13 cellular contexts compared by ENCODE assay signal in genomic region chr15:57387644-57388076, GRCh38. TPM values are rescaled to one million over a fixed set of nuclear protein-coding genes. Genes with fewer than 3 reads are reported as not detected.
DNase-seq lines count a peak whose midpoint lies in the region; ATAC-seq, FAIRE-seq and TF ChIP-seq lines count a peak whose summit lies in the region.
"Had no signal": no experiment of that assay in that cellular context is flagged by ENCODE, and none has a peak within 500 bp of the region (broad histone marks: within the 10 kb centered on the region; RNA-seq: fewer than 3 reads in every experiment).

No MANE protein-coding gene starts in this region.

- H3K4me1 ChIP-seq in liver (ENCODE audit: control insufficient read depth in 4 of 4, insufficient read depth in 4 of 4, low read length in 3 of 4): peaks cover 9 to 78% (median 52%) of the 10 kb centered on the region in 4 donors
- H3K4me1 ChIP-seq in HepG2 (ENCODE audit: insufficient read depth, low read length): peaks cover 63% of the 10 kb centered on the region
- H3K4me1 ChIP-seq in endodermal cell (ENCODE audit: control insufficient read depth, insufficient read depth, low read length): peaks cover 41% of the 10 kb centered on the region
- peaks cover 22% of the 10 kb centered on the region for H3K4me1 ChIP-seq in mesendoderm (ENCODE audit: control insufficient read depth, low read depth, low read length)
- peaks cover 9 to 13% of the 10 kb centered on the region in 2 donors for H3K4me1 ChIP-seq in uterus

- H3K27ac Mint-ChIP-seq in endodermal cell: peak overlapping the region; percentile 96
- H3K27ac Mint-ChIP-seq: activated CD4-positive, alpha-beta T cell treated with anti-CD3 and anti-CD28 coated beads for 36 hours; activated T-helper 17 cell treated with anti-CD3 and anti-CD28 coated beads, Interleukin-2, amount 50 U/mL, for 72 hours had no signal

- in situ Hi-C loops in HepG2 (cut with HindIII; ENCODE audit: extremely low pct_ligation_motif_present, low pct_unique_long_range_greater_than_20kb): no loop called here

- peaks cover 16% of the 10 kb centered on the region for H3K79me2 ChIP-seq in HepG2 (ENCODE audit: insufficient read depth, low read length)
- peaks cover 4% of the 10 kb centered on the region for H3K79me2 ChIP-seq in mesendoderm (ENCODE audit: control insufficient read depth, insufficient read depth, low read length)

- no peaks in the 10 kb centered on the region for H3K27me3 ChIP-seq in liver (ENCODE audit: control insufficient read depth in 4 of 4, insufficient read depth in 4 of 4, low read length in 3 of 4)
- no peaks in the 10 kb centered on the region for H3K27me3 ChIP-seq in HepG2 (ENCODE audit: control insufficient read depth in 1 of 2, insufficient read depth in 2 of 2, low read length in 2 of 2)
- H3K27me3 ChIP-seq in endodermal cell (ENCODE audit: control insufficient read depth, insufficient read depth, low read length, poor library complexity, severe bottlenecking): no peaks in the 10 kb centered on the region
- H3K27me3 ChIP-seq in mesendoderm (ENCODE audit: insufficient read depth, low read length, poor library complexity): no peaks in the 10 kb centered on the region
- no peaks in the 10 kb centered on the region for H3K27me3 ChIP-seq in uterus

- peaks cover 20% of the 10 kb centered on the region for H3K36me3 Mint-ChIP-seq in endodermal cell (ENCODE audit: low read depth)

- H3K23ac ChIP-seq in mesendoderm (ENCODE audit: low read length): no peak overlapping the region

- ATAC-seq in HepG2 (no peak), GM21367 (IDR thresholded peaks at IDR 0.05; ENCODE audit: unreplicated experiment) (no peak), HG03457 (IDR thresholded peaks at IDR 0.05; ENCODE audit: unreplicated experiment) (no peak)
- ATAC-seq: activated CD4-positive, alpha-beta T cell treated with anti-CD3 and anti-CD28 coated beads for 36 hours; activated T-helper 17 cell treated with anti-CD3 and anti-CD28 coated beads, Interleukin-2, amount 50 U/mL, for 72 hours had no signal

- no peaks in the 10 kb centered on the region for H4K20me1 ChIP-seq in HepG2 (ENCODE audit: insufficient read depth, low read length)

- H3K9ac ChIP-seq in liver (ENCODE audit: low read depth in 1 of 2, low read length in 2 of 2): peak overlapping the region in 1 of 2 donors; percentile 39
- H3K9ac ChIP-seq in HepG2 (ENCODE audit: insufficient read depth, low read depth, low read length): no peak overlapping the region
- peak overlapping the region; percentile 27 for H3K9ac ChIP-seq in endodermal cell (ENCODE audit: extremely low read depth, low read length, poor library complexity, severe bottlenecking)
- peak overlapping the region; percentile 50 for H3K9ac ChIP-seq in mesendoderm (ENCODE audit: low read length)

- no peaks in the 10 kb centered on the region for H3K9me3 Mint-ChIP-seq in endodermal cell
- H3K9me3 Mint-ChIP-seq: activated T-helper 17 cell treated with anti-CD3 and anti-CD28 coated beads, Interleukin-2, amount 50 U/mL, for 72 hours had no signal

- no peak overlapping the region for H4K5ac ChIP-seq in mesendoderm (ENCODE audit: low read length)

- peak overlapping the region; percentile 32 to 58 for H3K27ac ChIP-seq in liver (ENCODE audit: low read depth in 1 of 2, low read length in 2 of 2)
- no peak overlapping the region for H3K27ac ChIP-seq in HepG2 (ENCODE audit: extremely low read length, insufficient read depth, low read length)
- peak overlapping the region; percentile 64 for H3K27ac ChIP-seq in endodermal cell (ENCODE audit: low read depth, low read length)
- H3K27ac ChIP-seq in mesendoderm (ENCODE audit: low read depth, low read length): peak overlapping the region; percentile 28
- peak overlapping the region; percentile 70 to 76 for H3K27ac ChIP-seq in uterus

- H2AK5ac ChIP-seq in mesendoderm (ENCODE audit: low read length): no peak overlapping the region

- TF ChIP-seq EP300 in HepG2 (IDR thresholded peaks at IDR 0.05; ENCODE audit: low read depth in 2 of 2, low read length in 2 of 2): no peak
- no peak for TF ChIP-seq EP300 in HepG2 (CRISPR knock-in tag; IDR thresholded peaks at IDR 0.05; ENCODE audit: borderline replicate concordance)

- H2BK120ac ChIP-seq in mesendoderm (ENCODE audit: low read depth, low read length): peak overlapping the region; percentile 88

- peak overlapping the region; percentile 28 for H4K8ac ChIP-seq in mesendoderm (ENCODE audit: low read depth, low read length)

- peak overlapping the region; percentile 94 for H3K18ac ChIP-seq in mesendoderm (ENCODE audit: low read length)

- H2BK15ac ChIP-seq in mesendoderm (replicated peaks; ENCODE audit: low read depth): peak overlapping the region; percentile 23

- no peak for DNase-seq in HepG2 (ENCODE audit: low spot score)
- peak; percentile 81 for DNase-seq in endodermal cell
- DNase-seq in mesendoderm: no peak
- no peak for DNase-seq in uterus
- DNase-seq in GOT3 (lab: John Stamatoyannopoulos, UW): no peak
- DNase-seq: activated CD4-positive, alpha-beta T cell treated with anti-CD3 and anti-CD28 coated beads for 36 hours; left cardiac atrium; NCI-H1436 had no signal

- CTCF ChIA-PET in HepG2 (lab: Yijun Ruan, JAX; ENCODE audit: low intra/inter-chr PET ratio, low total read pairs): no interaction called here

- H3K4me3 Mint-ChIP-seq in endodermal cell: peak overlapping the region; percentile 25
- H3K4me3 Mint-ChIP-seq: activated CD4-positive, alpha-beta T cell treated with anti-CD3 and anti-CD28 coated beads for 36 hours; activated T-helper 17 cell treated with anti-CD3 and anti-CD28 coated beads, Interleukin-2, amount 50 U/mL, for 72 hours had no signal

- TF ChIP-seq RAD21 in liver (IDR thresholded peaks at IDR 0.05) (no peak), HepG2 (CRISPR knock-in tag; IDR thresholded peaks at IDR 0.05) (no peak)

- H2AFZ ChIP-seq in HepG2 (ENCODE audit: low read length): no peak overlapping the region

- BruUV-seq in HepG2 (replicated peaks; lab: Mats Ljungman, UMichigan): no TSS peak

- H3K56ac ChIP-seq in mesendoderm (ENCODE audit: low read length): peak overlapping the region; percentile 71

- H3K36me3 ChIP-seq in liver (ENCODE audit: control insufficient read depth in 4 of 4, insufficient read depth in 3 of 4, low read depth in 1 of 4, low read length in 3 of 4) (peaks cover 0 to 2% (median 0%) of the 10 kb centered on the region in 4 donors), HepG2 (replicated peaks in 1 of 2; ENCODE audit: control insufficient read depth in 1 of 2, insufficient read depth in 2 of 2, low read length in 2 of 2) (no peaks in the 10 kb centered on the region), endodermal cell (ENCODE audit: control insufficient read depth, insufficient read depth, low read length) (peaks cover 16% of the 10 kb centered on the region), mesendoderm (ENCODE audit: control insufficient read depth, insufficient read depth, low read length) (no peaks in the 10 kb centered on the region), uterus (no peaks in the 10 kb centered on the region)

- WGBS in liver: 29% methylated on average over 2 of the region's 2 CpGs
- WGBS in HepG2 (ENCODE audit: low lambda C conversion rate): 45% methylated on average over 2 of the region's 2 CpGs
- WGBS in endodermal cell (ENCODE audit: insufficient coverage in 1 of 2, insufficient read length in 1 of 2), 2 experiments: 0 to 16% methylated on average over 1 to 2 of the region's 2 CpGs
- no CpG with 5 or more reads among the region's 2 CpGs for WGBS in mesendoderm (ENCODE audit: extremely low coverage, insufficient coverage, low lambda C conversion rate)

- H3K4me3 ChIP-seq in liver (ENCODE audit: low read depth in 1 of 3, low read length in 3 of 3) (no peak overlapping the region), HepG2 (replicated peaks in 1 of 3; ENCODE audit: insufficient read depth in 1 of 3, low read depth in 2 of 3, low read length in 3 of 3) (no peak overlapping the region), endodermal cell (ENCODE audit: low read length) (peak overlapping the region; percentile 18), mesendoderm (ENCODE audit: low read length) (no peak overlapping the region), uterus (no peak overlapping the region)

- TF ChIP-seq CTCF in liver (IDR thresholded peaks at IDR 0.05; ENCODE audit: low read depth, low read length, missing input control) (no peak), HepG2 (CRISPR knock-in tag; IDR thresholded peaks at IDR 0.05) (no peak), endodermal cell (conservative IDR thresholded peaks at IDR 0.05) (no peak), uterus (IDR thresholded peaks at IDR 0.05) (no peak)

- no peak overlapping the region for H2BK5ac ChIP-seq in mesendoderm (ENCODE audit: low read length)

- H3K9me3 ChIP-seq in liver (ENCODE audit: control insufficient read depth in 4 of 4, low read length in 3 of 4) (no peaks in the 10 kb centered on the region), HepG2 (ENCODE audit: low read length) (no peaks in the 10 kb centered on the region), endodermal cell (ENCODE audit: control insufficient read depth, low read length) (no peaks in the 10 kb centered on the region), uterus (no peaks in the 10 kb centered on the region)

- TF ChIP-seq POLR2A in HepG2 (IDR thresholded peaks at IDR 0.05; ENCODE audit: insufficient read depth in 1 of 2, low read depth in 2 of 2, low read length in 2 of 2) (no peak), uterus (IDR thresholded peaks at IDR 0.05) (no peak)

- POLR2A ChIA-PET in HepG2 (lab: Yijun Ruan, JAX): no interaction called here

- no peaks in the 10 kb centered on the region for H3K27me3 Mint-ChIP-seq in endodermal cell (ENCODE audit: insufficient read depth)

- peak overlapping the region; percentile 37 for H3K4ac ChIP-seq in mesendoderm (ENCODE audit: low read depth, low read length)

- peaks cover 8% of the 10 kb centered on the region for H3K79me1 ChIP-seq in mesendoderm (ENCODE audit: low read length)

- H3K4me2 ChIP-seq in HepG2 (ENCODE audit: low read depth, low read length): no peak overlapping the region
- H3K4me2 ChIP-seq in mesendoderm (ENCODE audit: low read length): no peak overlapping the region

- no peak for FAIRE-seq in HepG2 (lab: Jason Lieb, UNC)
- FAIRE-seq: GM18507 had no signal

- peaks cover 79% of the 10 kb centered on the region for H3K4me1 Mint-ChIP-seq in endodermal cell
- H3K4me1 Mint-ChIP-seq: activated CD4-positive, alpha-beta T cell treated with anti-CD3 and anti-CD28 coated beads for 36 hours; activated T-helper 17 cell treated with anti-CD3 and anti-CD28 coated beads, Interleukin-2, amount 50 U/mL, for 72 hours had no signal

- intact Hi-C loops in HepG2 (cut with micrococcal nuclease; ENCODE audit: unreplicated experiment) (no loop called here), uterus (cut with DNase I; ENCODE audit: low total_unique reads) (no loop called here)

RNA-seq across cellular contexts. Expression of gene CGNL1, which starts 11.4 kb away (rescaled TPM):
- total RNA-seq in liver (10 to 100 TPM; 19.3 to 31.9 TPM), HepG2 (2016; rRNA removed; fragmentation: Illumina TruSeq; extraction: Trizol) (15.6 and 16.2 TPM in 2 replicates), endodermal cell (10 to 100 TPM; 82.6 to 98.0 TPM), uterus (10 to 100 TPM; 15.1 to 74.4 (median 31.7) TPM)
- polyA plus RNA-seq in liver (10 to 100 TPM; 12.0 to 12.9 TPM), HepG2 (2011; rRNA removed) (5.6 and 6.2 TPM in 2 replicates)
- total RNA-seq in HepG2 (2016; cell fraction: cytosol; rRNA removed; fragmentation: Illumina TruSeq; extraction: Trizol; ENCODE audit: low read depth): 7.7 and 9.4 TPM in 2 replicates
- 14.2 and 15.2 TPM in 2 replicates for total RNA-seq in HepG2 (2016; cell fraction: insoluble cytoplasmic fraction; rRNA removed; fragmentation: Illumina TruSeq; extraction: Trizol)
- total RNA-seq in HepG2 (2016; cell fraction: membrane; rRNA removed; fragmentation: Illumina TruSeq; extraction: Trizol): 8.3 and 8.9 TPM in 2 replicates
- total RNA-seq in HepG2 (2016; cell fraction: nucleus; rRNA removed; fragmentation: Illumina TruSeq; extraction: Trizol): 15.2 and 18.4 TPM in 2 replicates
- 3.3 and 4.1 TPM in 2 replicates for polyA plus RNA-seq in HepG2 (2011; cell fraction: cytosol; rRNA removed)
- 8.2 and 8.8 TPM in 2 replicates for polyA plus RNA-seq in HepG2 (2011; cell fraction: nucleus; rRNA removed)
- polyA plus RNA-seq in HepG2 (2012): 5.6 and 8.0 TPM in 2 replicates
- 0.40 and 0.80 TPM in 2 replicates for polyA plus RNA-seq in HepG2 (2016; cell fraction: cytosol; fragmentation: Illumina TruSeq; extraction: Trizol; ENCODE audit: low read depth)
- 10.1 and 12.1 TPM in 2 replicates for polyA plus RNA-seq in HepG2 (2016; cell fraction: insoluble cytoplasmic fraction; fragmentation: Illumina TruSeq; extraction: Trizol; ENCODE audit: low read depth)
- 1.1 and 1.4 TPM in 2 replicates for polyA plus RNA-seq in HepG2 (2016; cell fraction: membrane; fragmentation: Illumina TruSeq; extraction: Trizol; ENCODE audit: low read depth)
- 16.9 and 17.7 TPM in 2 replicates for polyA plus RNA-seq in HepG2 (2016; cell fraction: nucleus; fragmentation: Illumina TruSeq; extraction: Trizol; ENCODE audit: insufficient read depth, low read depth)
- polyA minus RNA-seq in HepG2 (2011; rRNA and poly(A)+ RNA removed; ENCODE audit: low replicate concordance): 12.1 TPM in 1 of 2 replicates, not detected in the other
- polyA minus RNA-seq in HepG2 (2011; cell fraction: cytosol; rRNA and poly(A)+ RNA removed): 7.9 and 9.0 TPM in 2 replicates
- polyA minus RNA-seq in HepG2 (2011; cell fraction: nucleus; rRNA and poly(A)+ RNA removed): 17.5 and 18.3 TPM in 2 replicates
- polyA plus RNA-seq in endodermal cell (2013, experiment 1 of 2): 15.1 TPM
- 15.8 TPM for polyA plus RNA-seq in endodermal cell (2013, experiment 2 of 2)
- polyA plus RNA-seq in mesendoderm (2013, experiment 1 of 2): 8.1 TPM
- polyA plus RNA-seq in mesendoderm (2013, experiment 2 of 2): 8.8 TPM
- total RNA-seq: activated CD4-positive, alpha-beta T cell treated with anti-CD3 and anti-CD28 coated beads for 36 hours; activated T-helper 17 cell treated with anti-CD3 and anti-CD28 coated beads, Interleukin-2, amount 50 U/mL, for 72 hours had no signal
